In genomic region chr2:124693156-124693555, GRCh38 we compare ENCODE assay signal across 24 cellular contexts.
"Had no signal": no experiment of that assay in that cellular context is flagged by ENCODE, and none has a peak within 500 bp of the region (broad histone marks: within the 10 kb centered on the region; RNA-seq: fewer than 3 reads in every experiment).

No MANE protein-coding gene starts in this region.

- H3K36me3 Mint-ChIP-seq: mesothelial cell of epicardium; neural progenitor cell; stimulated activated memory B cell treated with anti-CD40 and anti-IgM and Interleukin-4, amounts not matched to agents 10 μg/mL and 1 μg/mL and 100 μg/mL, for 72 hours had no signal

- H3K4me1 ChIP-seq: colonic mucosa, heart right ventricle, neural progenitor cell, parathyroid adenoma, sigmoid colon, spleen, vagina had no signal

- H3K36me3 ChIP-seq: colonic mucosa, heart right ventricle, neural progenitor cell, sigmoid colon, spleen, vagina had no signal

- H3K27ac Mint-ChIP-seq: dendritic cell treated with granulocyte-macrophage colony-stimulating factor and Interleukin-4, amounts not matched to agents 40 ng/mL and 50 ng/mL, for 4 days; mesothelial cell of epicardium; naive thymus-derived CD4-positive, alpha-beta T cell; nephron; neural progenitor cell; progenitor cell of endocrine pancreas; stimulated activated memory B cell treated with anti-CD40 and anti-IgM and Interleukin-4, amounts not matched to agents 10 μg/mL and 1 μg/mL and 100 μg/mL, for 72 hours had no signal

- H3K4me3 Mint-ChIP-seq: central memory CD8-positive, alpha-beta T cell; dendritic cell treated with granulocyte-macrophage colony-stimulating factor and Interleukin-4, amounts not matched to agents 40 ng/mL and 50 ng/mL, for 4 days; mesothelial cell of epicardium; naive thymus-derived CD4-positive, alpha-beta T cell; nephron; neural progenitor cell; stimulated activated memory B cell treated with anti-CD40 and anti-IgM and Interleukin-4, amounts not matched to agents 10 μg/mL and 1 μg/mL and 100 μg/mL, for 72 hours had no signal

- H3K27me3 ChIP-seq: colonic mucosa, heart right ventricle, neural progenitor cell, sigmoid colon, spleen, vagina had no signal

- ATAC-seq: naive thymus-derived CD4-positive, alpha-beta T cell; stimulated activated memory B cell treated with anti-CD40 and anti-IgM and Interleukin-4, amounts not matched to agents 10 μg/mL and 1 μg/mL and 100 μg/mL, for 72 hours; stimulated activated naive CD8-positive, alpha-beta T cell treated with anti-CD3 and anti-CD28 coated beads, Interleukin-15, Interleukin-2, amounts not matched to agents 100 U/mL and 50 U/mL, for 24 hours had no signal

- H3K27me3 Mint-ChIP-seq: central memory CD8-positive, alpha-beta T cell; dendritic cell treated with granulocyte-macrophage colony-stimulating factor and Interleukin-4, amounts not matched to agents 40 ng/mL and 50 ng/mL, for 4 days; naive thymus-derived CD4-positive, alpha-beta T cell; progenitor cell of endocrine pancreas; stimulated activated memory B cell treated with anti-CD40 and anti-IgM and Interleukin-4, amounts not matched to agents 10 μg/mL and 1 μg/mL and 100 μg/mL, for 72 hours had no signal

- DNase-seq: colonic mucosa; effector memory CD4-positive, alpha-beta T cell; erythroblast; hippocampal formation; islet precursor cell; kidney glomerular epithelial cell; mesenchymal stem cell; naive thymus-derived CD4-positive, alpha-beta T cell; sigmoid colon; spleen; stimulated activated CD4-positive, alpha-beta T cell treated with anti-CD3 and anti-CD28 coated beads, Interleukin-4, amount 100 ng/mL, for 4 hours; stimulated activated naive CD8-positive, alpha-beta T cell treated with anti-CD3 and anti-CD28 coated beads, Interleukin-15, Interleukin-2, amounts not matched to agents 100 U/mL and 50 U/mL, for 24 hours; substantia nigra; trophoblast cell had no signal

- H3K4me1 Mint-ChIP-seq: central memory CD8-positive, alpha-beta T cell; mesothelial cell of epicardium; naive thymus-derived CD4-positive, alpha-beta T cell; nephron; neural progenitor cell; stimulated activated memory B cell treated with anti-CD40 and anti-IgM and Interleukin-4, amounts not matched to agents 10 μg/mL and 1 μg/mL and 100 μg/mL, for 72 hours had no signal

- H3K4me3 ChIP-seq: colonic mucosa, heart right ventricle, neural progenitor cell, sigmoid colon, spleen, vagina had no signal

- H3K9me3 ChIP-seq: colonic mucosa, vagina had no signal

- H3K27ac ChIP-seq: colonic mucosa, heart right ventricle, neural progenitor cell, parathyroid adenoma, spleen, vagina had no signal
